Comparison of ENCODE assay signal across 11 cellular contexts in genomic region chr15:56249080-56249479, GRCh38. TPM values are rescaled to one million over a fixed set of nuclear protein-coding genes. Genes with fewer than 3 reads are reported as not detected.
DNase-seq lines count a peak whose midpoint lies in the region; ATAC-seq and TF ChIP-seq lines count a peak whose summit lies in the region.
"Had no signal": no experiment of that assay in that cellular context is flagged by ENCODE, and none has a peak within 500 bp of the region (broad histone marks: within the 10 kb centered on the region; RNA-seq: fewer than 3 reads in every experiment).

No MANE protein-coding gene starts in this region.

- peak overlapping the region in 1 of 4 donors; percentile 26 for H3K27ac ChIP-seq in body of pancreas
- H3K27ac ChIP-seq: BLaER1 treated with 17β-estradiol and CSF1 and Interleukin-3, amounts not matched to agents 10 nM and 100 nM had no signal

- peaks cover 32% of the 10 kb centered on the region for H3K4me1 Mint-ChIP-seq in progenitor cell of endocrine pancreas (ENCODE audit: low read depth)

- intact Hi-C loops in body of pancreas (cut with DNase I), result no loop called here

- peaks cover 49% of the 10 kb centered on the region for H3K27me3 Mint-ChIP-seq in progenitor cell of endocrine pancreas

- H3K27ac Mint-ChIP-seq in progenitor cell of endocrine pancreas, result no peak overlapping the region

- no peak for TF ChIP-seq POLR2A in body of pancreas (IDR thresholded peaks at IDR 0.05)

- no peaks in the 10 kb centered on the region for H3K9me3 Mint-ChIP-seq in progenitor cell of endocrine pancreas (ENCODE audit: low read depth)

- no peaks in the 10 kb centered on the region for H3K9me3 ChIP-seq in body of pancreas
- H3K9me3 ChIP-seq: BLaER1 treated with 17β-estradiol and CSF1 and Interleukin-3, amounts not matched to agents 10 nM and 100 nM had no signal

- no peak overlapping the region for H3K4me3 ChIP-seq in body of pancreas
- H3K4me3 ChIP-seq: BLaER1 treated with 17β-estradiol and CSF1 and Interleukin-3, amounts not matched to agents 10 nM and 100 nM had no signal

- TF ChIP-seq CTCF in body of pancreas (IDR thresholded peaks at IDR 0.05), result peak in 3 of 7 experiments; percentile 20 to 41 (median 31)
- peak; percentile 44 for TF ChIP-seq CTCF in progenitor cell of endocrine pancreas (IDR thresholded peaks at IDR 0.05; ENCODE audit: unreplicated experiment)

- H3K36me3 ChIP-seq in body of pancreas (replicated peaks in 1 of 2; ENCODE audit: insufficient read depth in 1 of 2, low read depth in 2 of 2), result no peaks in the 10 kb centered on the region
- H3K36me3 ChIP-seq: BLaER1 treated with 17β-estradiol and CSF1 and Interleukin-3, amounts not matched to agents 10 nM and 100 nM had no signal

- no peaks in the 10 kb centered on the region for H3K36me3 Mint-ChIP-seq in progenitor cell of endocrine pancreas (ENCODE audit: insufficient read depth)

- no peak for ATAC-seq in body of pancreas
- ATAC-seq in GM21528 (IDR thresholded peaks at IDR 0.05; ENCODE audit: low FRiP score, unreplicated experiment), result no peak
- no peak for ATAC-seq in HG03378 (IDR thresholded peaks at IDR 0.05; ENCODE audit: unreplicated experiment)
- no peak for ATAC-seq in HG02642 (IDR thresholded peaks at IDR 0.05; ENCODE audit: poor library complexity, unreplicated experiment)
- ATAC-seq: esophagus mucosa had no signal

- no peaks in the 10 kb centered on the region for H3K27me3 ChIP-seq in body of pancreas
- H3K27me3 ChIP-seq: BLaER1 treated with 17β-estradiol and CSF1 and Interleukin-3, amounts not matched to agents 10 nM and 100 nM had no signal

- DNase-seq in NCI-H2107 treated with DMSO at 0.1 percent for 48 hours (lab: John Stamatoyannopoulos, UW; ENCODE audit: unreplicated experiment) (peak; percentile 35), NCI-H2107 (lab: John Stamatoyannopoulos, UW) (no peak), NCI-H1694 (lab: John Stamatoyannopoulos, UW) (peak; percentile 36), body of pancreas (peak in 3 of 4 donors; percentile 13 to 15 (median 14)), progenitor cell of endocrine pancreas (ENCODE audit: low spot score, unreplicated experiment) (no peak)
- DNase-seq: NK-92 treated with Interleukin-12 subunit alpha and Interleukin-12 subunit beta, amount 100 ng/mL, for 24 hours had no signal

- H3K4me3 Mint-ChIP-seq in progenitor cell of endocrine pancreas (ENCODE audit: low read depth), result no peak overlapping the region

- peaks cover 14% of the 10 kb centered on the region for H3K4me1 ChIP-seq in body of pancreas

RNA-seq across cellular contexts. Expression of gene RFX7, which starts 5.4 kb away (rescaled TPM):
- total RNA-seq in body of pancreas, result 1 to 10 TPM; 2.6 to 5.4 TPM
- 33.6 and 36.5 TPM in 2 replicates for total RNA-seq in progenitor cell of endocrine pancreas

Comparison
In these comparisons a context has a peak if more than half of its experiments do, and no peak if none do; other contexts are left out.
1. DNase-seq: peak in NCI-H2107 treated with DMSO at 0.1 percent for 48 hours (single experiment), NCI-H1694 (single experiment) and body of pancreas (3 of 4); none in NCI-H2107 (single experiment) and progenitor cell of endocrine pancreas (single experiment).